Comparison of ENCODE assay signal across 8 cellular contexts in the genomic region with DNA sequence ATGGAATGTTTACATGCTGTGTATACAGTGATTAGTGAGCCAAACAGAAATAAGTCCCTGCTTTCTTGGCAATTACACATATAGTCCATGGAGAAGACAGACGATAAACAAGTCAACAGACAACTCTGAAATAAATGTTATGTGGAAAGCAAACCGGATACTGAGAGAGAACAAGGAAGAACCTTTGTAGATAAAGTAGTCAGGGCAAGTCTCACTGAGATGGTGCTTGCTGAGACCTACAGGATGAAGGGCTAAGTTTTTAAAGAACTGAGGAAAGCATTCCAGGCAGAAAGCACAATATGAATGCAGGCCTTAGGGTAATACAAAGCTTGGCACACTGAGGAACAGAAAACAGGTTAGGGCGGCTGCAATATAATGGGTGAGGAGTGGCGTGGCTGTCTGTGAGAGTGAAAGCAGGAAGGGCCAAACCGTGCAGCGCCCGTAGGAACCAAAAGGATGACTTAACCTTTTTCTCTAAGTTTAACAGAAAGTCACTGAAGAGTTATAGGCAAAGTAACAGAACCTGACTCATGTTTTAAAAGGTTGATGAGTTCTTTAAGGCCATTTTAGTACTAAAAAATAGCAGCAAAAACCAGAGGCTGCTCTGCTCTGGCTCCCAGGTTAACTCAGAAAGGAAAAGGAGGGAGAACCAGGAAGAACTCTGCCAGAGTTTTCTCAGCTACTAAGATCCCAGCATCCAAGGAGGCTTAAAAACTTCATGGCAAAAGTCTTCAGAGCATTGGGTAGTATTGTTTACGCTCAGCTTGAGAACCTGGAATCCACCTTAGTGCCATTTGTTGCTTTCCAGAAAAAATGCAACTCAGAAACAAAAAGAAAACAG. TPM values are rescaled to one million over a fixed set of nuclear protein-coding genes. Genes with fewer than 3 reads are reported as not detected.
DNase-seq lines count a peak whose midpoint lies in the region; ATAC-seq and TF ChIP-seq lines count a peak whose summit lies in the region.

No MANE protein-coding gene starts in this region.

- no peak overlapping the region for H3K27ac Mint-ChIP-seq in endothelial cell (ENCODE audit: unreplicated experiment)

- no peaks in the 10 kb centered on the region for H3K27me3 Mint-ChIP-seq in endothelial cell (ENCODE audit: unreplicated experiment)

- H3K27ac ChIP-seq in VCaP = peak overlapping the region; percentile 80

- H3K9me3 Mint-ChIP-seq in endothelial cell (ENCODE audit: unreplicated experiment) = no peaks in the 10 kb centered on the region

- peak; percentile 70 for ATAC-seq in activated CD4-positive, CD25-positive, alpha-beta regulatory T cell treated with anti-CD3 and anti-CD28 coated beads, Interleukin-2, amount 50 U/mL, for 24 hours
- ATAC-seq in HG03159 (IDR thresholded peaks at IDR 0.05; ENCODE audit: unreplicated experiment) = peak; percentile 83

- DNase-seq in activated CD4-positive, CD25-positive, alpha-beta regulatory T cell treated with anti-CD3 and anti-CD28 coated beads, Interleukin-2, amount 50 U/mL, for 72 hours = no peak
- DNase-seq in fibroblast of peridontal ligament (ENCODE audit: extremely low read depth) = peak; percentile 11
- peak; percentile 15 for DNase-seq in stimulated activated naive CD4-positive, alpha-beta T cell treated with Interleukin-2 at 50 U/mL for 16 hours (lab: John Stamatoyannopoulos, UW)
- DNase-seq in NCI-H1105 (lab: John Stamatoyannopoulos, UW) = no peak
- DNase-seq in endothelial cell (ENCODE audit: low spot score) = no peak

- no peaks in the 10 kb centered on the region for H3K36me3 Mint-ChIP-seq in endothelial cell (ENCODE audit: low read depth, unreplicated experiment)

- H3K4me3 Mint-ChIP-seq in endothelial cell (ENCODE audit: unreplicated experiment) = no peak overlapping the region

- no peak for TF ChIP-seq CTCF in VCaP (conservative IDR thresholded peaks at IDR 0.05)
- no peak for TF ChIP-seq CTCF in endothelial cell (IDR thresholded peaks at IDR 0.05; ENCODE audit: unreplicated experiment)

- peaks cover 3% of the 10 kb centered on the region for H3K4me1 Mint-ChIP-seq in endothelial cell (ENCODE audit: unreplicated experiment)

RNA-seq across cellular contexts. Expression of gene TTF2, which starts 8.7 kb away (rescaled TPM):
- total RNA-seq in endothelial cell (ENCODE audit: unreplicated experiment) = 11.1 TPM

RNA-seq across cellular contexts. Expression of gene CD101, which starts 49.9 kb away (rescaled TPM):
- 0.10 TPM for total RNA-seq in endothelial cell (ENCODE audit: unreplicated experiment)

Comparison
In these comparisons a context has a peak if more than half of its experiments do, and no peak if none do; other contexts are left out.
1. DNase-seq: peak in fibroblast of peridontal ligament (single experiment) and stimulated activated naive CD4-positive, alpha-beta T cell treated with Interleukin-2 at 50 U/mL for 16 hours (single experiment); none in activated CD4-positive, CD25-positive, alpha-beta regulatory T cell treated with anti-CD3 and anti-CD28 coated beads, Interleukin-2, amount 50 U/mL, for 72 hours (single experiment), NCI-H1105 (single experiment) and endothelial cell (single experiment).